In the genomic region with DNA sequence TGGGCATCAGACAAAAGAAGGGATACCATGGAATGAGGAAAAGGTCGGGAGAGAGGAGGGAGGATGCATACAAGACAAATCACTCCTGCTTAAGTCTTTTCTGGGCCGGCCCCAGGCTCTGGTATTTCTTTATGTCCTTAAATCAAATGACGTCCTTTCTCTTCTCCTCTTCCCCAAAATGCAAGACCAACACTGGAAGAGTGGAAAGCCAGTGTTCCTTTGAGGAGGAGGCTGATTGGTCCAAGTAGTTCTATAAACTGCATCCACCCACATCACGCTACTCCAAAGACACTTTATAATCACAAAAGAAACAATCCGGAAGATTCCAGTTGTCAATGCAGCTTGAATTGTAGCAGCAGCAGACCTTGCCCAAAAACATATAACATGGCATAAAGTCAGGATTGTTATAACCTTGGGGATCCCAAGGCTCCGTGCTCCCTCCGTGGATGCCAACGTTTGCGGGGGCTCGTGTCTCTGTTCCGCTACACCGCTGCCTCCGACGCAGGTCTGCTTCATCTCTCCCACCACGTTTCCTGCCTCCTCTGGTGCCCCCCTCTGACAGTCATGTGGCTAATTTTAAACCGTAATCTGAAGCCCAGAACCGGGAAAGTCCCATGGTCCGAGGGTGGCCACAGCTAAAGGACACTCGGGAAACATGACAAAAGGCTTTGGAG, we compare ENCODE assay signal across 8 cellular contexts. TPM values are rescaled to one million over a fixed set of nuclear protein-coding genes. Genes with fewer than 3 reads are reported as not detected.
DNase-seq lines count a peak whose midpoint lies in the region; ATAC-seq and TF ChIP-seq lines count a peak whose summit lies in the region.

No MANE protein-coding gene starts in this region.

- H3K36me3 Mint-ChIP-seq in activated naive CD8-positive, alpha-beta T cell treated with anti-CD3 and anti-CD28 coated beads for 36 hours, result peaks cover 6% of the 10 kb centered on the region

- intact Hi-C loops in A673 (cut with micrococcal nuclease; ENCODE audit: unreplicated experiment), result no loop called here
- intact Hi-C loops in IMR-90 (cut with micrococcal nuclease), result no loop called here

- TF ChIP-seq CTCF in A673 (conservative IDR thresholded peaks at IDR 0.05; ENCODE audit: low read depth, low read length), result 0 out of 2 replicates have a peak, but pooled peaks have one; percentile 22
- no peak for TF ChIP-seq CTCF in IMR-90 (conservative IDR thresholded peaks at IDR 0.05; ENCODE audit: low read depth, low read length)
- TF ChIP-seq CTCF in hepatocyte (IDR thresholded peaks at IDR 0.05; ENCODE audit: poor library complexity), result no peak
- TF ChIP-seq CTCF in retinal pigment epithelial cell (conservative IDR thresholded peaks at IDR 0.05; ENCODE audit: low read depth, low read length), result peak; percentile 10

- H3K27ac Mint-ChIP-seq in activated naive CD8-positive, alpha-beta T cell treated with anti-CD3 and anti-CD28 coated beads for 36 hours, result peak overlapping the region; percentile 76

- H3K9me2 ChIP-seq in hepatocyte (replicated peaks; ENCODE audit: insufficient read depth), result no peaks in the 10 kb centered on the region

- H3K9me3 ChIP-seq in A673 (ENCODE audit: low read depth, low read length, poor library complexity, severe bottlenecking), result no peaks in the 10 kb centered on the region
- H3K9me3 ChIP-seq in IMR-90 (ENCODE audit: control insufficient read depth, insufficient read depth, low read length), result no peaks in the 10 kb centered on the region
- H3K9me3 ChIP-seq in hepatocyte (ENCODE audit: low read depth), result no peaks in the 10 kb centered on the region

- DNase-seq in A673 (ENCODE audit: low spot score), result peak; percentile 30
- peak; percentile 44 for DNase-seq in IMR-90
- DNase-seq in activated naive CD8-positive, alpha-beta T cell treated with anti-CD3 and anti-CD28 coated beads for 36 hours, result peak; percentile 54
- peak; percentile 21 for DNase-seq in hepatocyte (ENCODE audit: low spot score)
- no peak for DNase-seq in retinal pigment epithelial cell (ENCODE audit: low read depth)
- DNase-seq in NCI-H510A treated with DMSO at 0.1 percent for 48 hours (lab: John Stamatoyannopoulos, UW), result no peak
- DNase-seq in DMS114 treated with DMSO at 0.1 percent for 48 hours (lab: John Stamatoyannopoulos, UW; ENCODE audit: unreplicated experiment), result no peak

- CTCF ChIA-PET in A673 (lab: Charles Lee), result no interaction called here
- CTCF ChIA-PET in IMR-90 (lab: Yijun Ruan, JAX), result interaction anchor here (0.6 kb wide), 1 partner anchor 27 kb away, joined by 3 read pairs; no protein-coding TSS in a partner anchor

- 0 out of 2 replicates have a peak overlapping the region, but pooled peaks have one; percentile 16 for H2AK5ac ChIP-seq in IMR-90 (ENCODE audit: low read depth, low read length)

- ATAC-seq in IMR-90 (ENCODE audit: low read depth) (peak; percentile 55), HG02798 (IDR thresholded peaks at IDR 0.05; ENCODE audit: poor library complexity, unreplicated experiment) (no peak)

- H2BK5ac ChIP-seq in IMR-90 (ENCODE audit: low read depth, low read length, poor library complexity, severe bottlenecking), result no peak overlapping the region

- H3K27ac ChIP-seq in A673 (ENCODE audit: low read depth, low read length, poor library complexity, severe bottlenecking) (no peak overlapping the region), IMR-90 (ENCODE audit: insufficient read depth, low read length) (no peak overlapping the region), hepatocyte (peak overlapping the region; percentile 11)

- H3K9me3 Mint-ChIP-seq in activated naive CD8-positive, alpha-beta T cell treated with anti-CD3 and anti-CD28 coated beads for 36 hours, result no peaks in the 10 kb centered on the region

- H3K18ac ChIP-seq in IMR-90 (ENCODE audit: low read depth, low read length), result no peak overlapping the region

- H2AFZ ChIP-seq in IMR-90 (replicated peaks; ENCODE audit: low read length, poor library complexity) (peak overlapping the region; percentile 94), hepatocyte (peak overlapping the region; percentile 35)

- peaks cover 13% of the 10 kb centered on the region for H3K27me3 Mint-ChIP-seq in activated naive CD8-positive, alpha-beta T cell treated with anti-CD3 and anti-CD28 coated beads for 36 hours

- no peaks in the 10 kb centered on the region for H4K20me1 ChIP-seq in IMR-90 (ENCODE audit: insufficient read depth, low read length)
- no peaks in the 10 kb centered on the region for H4K20me1 ChIP-seq in hepatocyte (ENCODE audit: insufficient read depth, poor library complexity, severe bottlenecking)

- H3K4me3 ChIP-seq in A673 (ENCODE audit: low read depth, low read length, poor library complexity, severe bottlenecking) (no peak overlapping the region), IMR-90 (ENCODE audit: insufficient read depth, low read depth, low read length) (peak overlapping the region; percentile 19; the same call in 1 of the 2 replicates), hepatocyte (no peak overlapping the region), retinal pigment epithelial cell (ENCODE audit: low read length) (no peak overlapping the region)

- H3K27me3 ChIP-seq in A673 (replicated peaks; ENCODE audit: insufficient read depth, low read depth, low read length, poor library complexity) (no peaks in the 10 kb centered on the region), IMR-90 (ENCODE audit: control insufficient read depth, insufficient read depth, low read length) (no peaks in the 10 kb centered on the region), hepatocyte (no peaks in the 10 kb centered on the region)

- H3K4me1 ChIP-seq in A673 (ENCODE audit: insufficient read depth, low read length, poor library complexity, severe bottlenecking), result peaks cover 21% of the 10 kb centered on the region
- H3K4me1 ChIP-seq in IMR-90 (ENCODE audit: control insufficient read depth, insufficient read depth, low read length), result peaks cover 2% of the 10 kb centered on the region; the same call in 1 of the 2 replicates
- no peaks in the 10 kb centered on the region for H3K4me1 ChIP-seq in hepatocyte (ENCODE audit: insufficient read depth)

- in situ Hi-C loops in IMR-90 (cut with MboI; ENCODE audit: low sequenced_read_pairs), result no loop called here

- TF ChIP-seq POLR2A in IMR-90 (IDR thresholded peaks at IDR 0.05; ENCODE audit: low read depth, low read length), result no peak

- peak overlapping the region; percentile 45; the same call in 1 of the 3 replicates for H2BK15ac ChIP-seq in IMR-90 (ENCODE audit: low read depth, low read length)

- peak overlapping the region; percentile 81 for H3K4me2 ChIP-seq in IMR-90 (ENCODE audit: low read depth, low read length)
- H3K4me2 ChIP-seq in hepatocyte, result peak overlapping the region; percentile 57

- BruUV-seq in A673 (replicated peaks; lab: Mats Ljungman, UMichigan) (no TSS peak), IMR-90 (replicated peaks; lab: Mats Ljungman, UMichigan) (no TSS peak)

- H3K36me3 ChIP-seq in A673 (ENCODE audit: insufficient read depth, low read length, poor library complexity, severe bottlenecking), result no peaks in the 10 kb centered on the region
- H3K36me3 ChIP-seq in IMR-90 (ENCODE audit: control insufficient read depth, insufficient read depth, low read length), result no peaks in the 10 kb centered on the region
- no peaks in the 10 kb centered on the region for H3K36me3 ChIP-seq in hepatocyte (replicated peaks; ENCODE audit: insufficient read depth, low read depth)

- no peak overlapping the region for H3K9ac ChIP-seq in IMR-90 (ENCODE audit: low read depth, low read length)

- no peaks in the 10 kb centered on the region for H3K79me2 ChIP-seq in hepatocyte

- H3K23ac ChIP-seq in IMR-90 (ENCODE audit: low read depth, low read length), result no peak overlapping the region

- peak overlapping the region; percentile 81 for H3K14ac ChIP-seq in IMR-90 (replicated peaks; ENCODE audit: low read depth, low read length)

- peak overlapping the region; percentile 77; the same call in 1 of the 2 replicates for H2BK120ac ChIP-seq in IMR-90 (ENCODE audit: low read depth, low read length)

- H2BK20ac ChIP-seq in IMR-90 (ENCODE audit: low read depth, low read length), result peak overlapping the region; percentile 59

- peak overlapping the region; percentile 39 to 54; a peak in 2 of 4 replicates for H4K8ac ChIP-seq in IMR-90 (ENCODE audit: low read depth in 2 of 2, low read length in 2 of 2)

- no peak for TF ChIP-seq RAD21 in IMR-90 (IDR thresholded peaks at IDR 0.05; ENCODE audit: low read length)

- H2AK9ac ChIP-seq in IMR-90 (replicated peaks; ENCODE audit: low read depth, low read length, poor library complexity), result peak overlapping the region; percentile 72

- POLR2A ChIA-PET in A673 (lab: Charles Lee; ENCODE audit: low non-redundant PET) (interaction anchor here (0.6 kb wide), 1 partner anchor 1445 kb away, joined by 5 read pairs; no protein-coding TSS in a partner anchor), IMR-90 (lab: Charles Lee; ENCODE audit: unreplicated experiment) (no interaction called here)

- H4K91ac ChIP-seq in IMR-90 (ENCODE audit: insufficient read depth, low read depth, low read length), result peak overlapping the region; percentile 19; the same call in 1 of the 2 replicates

- 24% methylated on average over 11 of the region's 19 CpGs; no CpG with 5 or more reads in 1 of the 2 experiments for WGBS in IMR-90 (ENCODE audit: extremely low coverage in 2 of 2, insufficient read length in 1 of 2), 2 experiments
- 37% methylated on average over 19 of the region's 19 CpGs for WGBS in hepatocyte (ENCODE audit: low lambda C conversion rate, missing lambda C conversion rate)

- H3K4me3 Mint-ChIP-seq in activated naive CD8-positive, alpha-beta T cell treated with anti-CD3 and anti-CD28 coated beads for 36 hours, result peak overlapping the region; percentile 78

- H4K5ac ChIP-seq in IMR-90 (ENCODE audit: low read depth, low read length), result peak overlapping the region; percentile 53

- H3K9me1 ChIP-seq in IMR-90 (ENCODE audit: insufficient read depth, low read length), result 0 out of 2 replicates have a peak, but pooled peaks cover 2% of the 10 kb centered on the region

- H3K79me1 ChIP-seq in IMR-90 (ENCODE audit: low read depth in 1 of 2, low read length in 2 of 2), result no peaks in the 10 kb centered on the region

- H3K4ac ChIP-seq in IMR-90 (ENCODE audit: low read depth, low read length), result peak overlapping the region; percentile 31; the same call in 1 of the 2 replicates

- dilution Hi-C loops in IMR-90 (cut with HindIII; ENCODE audit: low sequenced_read_pairs, unreplicated experiment), result no loop called here

- no peak overlapping the region for H3K56ac ChIP-seq in IMR-90 (ENCODE audit: extremely low read depth, insufficient read depth, low read length)

- H3K4me1 Mint-ChIP-seq in activated naive CD8-positive, alpha-beta T cell treated with anti-CD3 and anti-CD28 coated beads for 36 hours, result peaks cover 42% of the 10 kb centered on the region

RNA-seq across cellular contexts. Expression of a gene that starts 47.1 kb away (rescaled TPM):
- 49.3 and 56.6 TPM in 2 replicates for total RNA-seq in A673 (2021)
- 4.1 and 5.6 TPM in 2 replicates for total RNA-seq in IMR-90 (2012; rRNA removed)
- 6.0 and 6.5 TPM in 2 replicates for polyA plus RNA-seq in IMR-90 (2012; rRNA removed)
- polyA plus RNA-seq in IMR-90 (2012; cell fraction: cytosol; rRNA removed), result 3.9 and 4.3 TPM in 2 replicates
- polyA plus RNA-seq in IMR-90 (2012; cell fraction: nucleus; rRNA removed; ENCODE audit: low replicate concordance), result 2.6 and 2.7 TPM in 2 replicates
- 10 to 100 TPM; 42.1 to 45.5 TPM for total RNA-seq in activated naive CD8-positive, alpha-beta T cell treated with anti-CD3 and anti-CD28 coated beads for 36 hours
- 16.1 and 18.6 TPM in 2 replicates for total RNA-seq in hepatocyte
- 22.9 and 27.6 TPM in 2 replicates for polyA plus RNA-seq in hepatocyte

RNA-seq across cellular contexts. Expression of a gene that starts 55.6 kb away (rescaled TPM):
- 57.4 and 58.2 TPM in 2 replicates for total RNA-seq in A673 (2021)
- total RNA-seq in IMR-90 (2012; rRNA removed), result 17.7 and 23.3 TPM in 2 replicates
- 22.1 and 27.8 TPM in 2 replicates for polyA plus RNA-seq in IMR-90 (2012; rRNA removed)
- polyA plus RNA-seq in IMR-90 (2012; cell fraction: cytosol; rRNA removed), result 4.6 and 5.4 TPM in 2 replicates
- polyA plus RNA-seq in IMR-90 (2012; cell fraction: nucleus; rRNA removed; ENCODE audit: low replicate concordance), result 3.0 and 31.7 TPM in 2 replicates
- 10 to 100 TPM; 54.9 to 56.5 TPM for total RNA-seq in activated naive CD8-positive, alpha-beta T cell treated with anti-CD3 and anti-CD28 coated beads for 36 hours
- total RNA-seq in hepatocyte, result 28.6 and 36.1 TPM in 2 replicates
- 20.1 and 24.2 TPM in 2 replicates for polyA plus RNA-seq in hepatocyte

Comparison
In these comparisons a context has a peak if more than half of its experiments do, and no peak if none do; other contexts are left out.
1. DNase-seq: peak in A673 (single experiment), IMR-90 (single experiment), activated naive CD8-positive, alpha-beta T cell treated with anti-CD3 and anti-CD28 coated beads for 36 hours (single experiment) and hepatocyte (single experiment); none in retinal pigment epithelial cell (single experiment), NCI-H510A treated with DMSO at 0.1 percent for 48 hours (single experiment) and DMS114 treated with DMSO at 0.1 percent for 48 hours (single experiment).
2. CTCF ChIP-seq: peak in A673 (single experiment) and retinal pigment epithelial cell (single experiment); none in IMR-90 (single experiment) and hepatocyte (single experiment).